1 cellular context compared by ENCODE assay signal in the genomic region with DNA sequence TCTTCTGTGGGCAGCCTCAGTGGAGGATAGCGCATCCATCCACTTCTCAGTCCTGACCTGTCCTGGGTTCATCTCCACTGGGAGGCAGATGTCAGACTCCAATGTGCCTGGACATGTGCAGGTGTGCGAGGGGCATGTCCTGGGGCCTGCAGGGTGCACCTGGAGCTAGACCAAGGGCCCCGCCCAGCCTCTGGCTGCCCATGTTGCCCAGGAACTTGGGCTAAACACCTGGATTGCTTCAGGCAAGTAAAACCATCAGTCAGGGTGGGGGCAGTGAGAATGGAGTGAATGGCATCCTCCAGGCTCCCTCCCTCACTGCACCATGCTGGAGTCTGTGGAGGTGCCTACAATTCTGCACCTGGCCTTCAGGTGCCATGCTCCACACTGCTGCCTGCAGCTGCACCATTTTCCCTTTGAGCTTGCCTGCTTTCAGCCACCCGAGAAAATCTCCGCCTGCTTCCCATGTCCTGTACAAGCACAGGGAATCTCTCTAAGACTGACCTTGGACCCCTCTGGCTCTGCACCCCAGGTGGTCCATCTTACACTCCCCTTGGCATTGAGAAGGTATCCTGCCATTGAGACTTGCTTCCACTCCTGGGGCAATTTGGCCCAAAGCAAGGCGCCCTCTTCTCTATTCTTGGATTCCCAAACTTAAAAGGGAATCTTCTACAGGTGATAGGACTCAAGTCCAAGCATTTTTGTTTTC.
TF ChIP-seq lines count a peak whose summit lies in the region.

No MANE protein-coding gene starts in this region.

TF ChIP-seq in WTC11, 78 proteins besides CTCF, POLR2A, EP300 and RAD21 (continued from another document):
- TF ChIP-seq, protein P1, sequence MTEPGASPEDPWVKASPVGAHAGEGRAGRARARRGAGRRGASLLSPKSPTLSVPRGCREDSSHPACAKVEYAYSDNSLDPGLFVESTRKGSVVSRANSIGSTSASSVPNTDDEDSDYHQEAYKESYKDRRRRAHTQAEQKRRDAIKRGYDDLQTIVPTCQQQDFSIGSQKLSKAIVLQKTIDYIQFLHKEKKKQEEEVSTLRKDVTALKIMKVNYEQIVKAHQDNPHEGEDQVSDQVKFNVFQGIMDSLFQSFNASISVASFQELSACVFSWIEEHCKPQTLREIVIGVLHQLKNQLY (CRISPR knock-in tag; IDR thresholded peaks at IDR 0.05), result no peak
- TF ChIP-seq, protein P2, sequence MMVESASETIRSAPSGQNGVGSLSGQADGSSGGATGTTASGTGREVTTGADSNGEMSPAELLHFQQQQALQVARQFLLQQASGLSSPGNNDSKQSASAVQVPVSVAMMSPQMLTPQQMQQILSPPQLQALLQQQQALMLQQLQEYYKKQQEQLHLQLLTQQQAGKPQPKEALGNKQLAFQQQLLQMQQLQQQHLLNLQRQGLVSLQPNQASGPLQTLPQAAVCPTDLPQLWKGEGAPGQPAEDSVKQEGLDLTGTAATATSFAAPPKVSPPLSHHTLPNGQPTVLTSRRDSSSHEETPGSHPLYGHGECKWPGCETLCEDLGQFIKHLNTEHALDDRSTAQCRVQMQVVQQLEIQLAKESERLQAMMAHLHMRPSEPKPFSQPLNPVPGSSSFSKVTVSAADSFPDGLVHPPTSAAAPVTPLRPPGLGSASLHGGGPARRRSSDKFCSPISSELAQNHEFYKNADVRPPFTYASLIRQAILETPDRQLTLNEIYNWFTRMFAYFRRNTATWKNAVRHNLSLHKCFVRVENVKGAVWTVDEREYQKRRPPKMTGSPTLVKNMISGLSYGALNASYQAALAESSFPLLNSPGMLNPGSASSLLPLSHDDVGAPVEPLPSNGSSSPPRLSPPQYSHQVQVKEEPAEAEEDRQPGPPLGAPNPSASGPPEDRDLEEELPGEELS (CRISPR knock-in tag; IDR thresholded peaks at IDR 0.05), result no peak
- TF ChIP-seq CBFB (CRISPR knock-in tag; IDR thresholded peaks at IDR 0.05; ENCODE audit: low read depth), result no peak
- TF ChIP-seq, protein P3, sequence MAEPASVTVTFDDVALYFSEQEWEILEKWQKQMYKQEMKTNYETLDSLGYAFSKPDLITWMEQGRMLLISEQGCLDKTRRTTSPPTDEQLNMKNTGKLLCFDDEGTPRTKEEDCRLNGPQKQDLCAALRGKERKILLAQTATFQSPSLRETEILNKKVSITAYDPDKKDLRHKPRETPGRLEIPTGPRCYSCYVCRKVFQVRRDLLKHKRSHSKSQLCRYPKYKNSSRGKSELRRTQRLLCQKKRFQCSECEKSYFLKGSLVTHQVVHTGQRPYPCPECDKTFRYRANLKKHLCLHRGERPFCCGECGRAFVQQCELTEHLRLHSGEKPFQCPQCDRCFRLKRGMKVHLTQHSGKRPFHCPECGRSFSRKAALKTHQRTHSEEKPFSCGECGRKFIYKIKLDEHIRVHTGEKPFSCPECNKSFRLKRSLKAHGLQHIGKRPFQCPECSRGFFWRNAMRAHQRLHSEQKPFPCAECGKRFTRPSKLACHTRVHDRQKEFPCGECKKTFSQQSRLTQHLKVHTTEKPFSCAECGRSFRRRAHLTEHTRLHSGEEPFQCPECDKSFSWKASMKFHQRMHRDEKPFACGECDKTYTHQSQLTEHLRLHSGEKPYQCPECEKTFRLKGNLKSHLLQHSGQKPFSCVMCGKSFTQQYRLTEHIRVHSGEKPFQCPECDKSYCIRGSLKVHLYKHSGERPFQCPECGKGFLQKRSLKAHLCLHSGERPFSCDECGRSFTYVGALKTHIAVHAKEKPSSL (CRISPR knock-in tag; conservative IDR thresholded peaks at IDR 0.05), result no peak
